Comparison of ENCODE assay signal across 9 cellular contexts in genomic region chr13:109779074-109779473, GRCh38. TPM values are rescaled to one million over a fixed set of nuclear protein-coding genes. Genes with fewer than 3 reads are reported as not detected.
A peak's percentile ranks its signal among the peaks of the same experiment; 100 is the strongest.
DNase-seq lines count a peak whose midpoint lies in the region; ATAC-seq, FAIRE-seq and TF ChIP-seq lines count a peak whose summit lies in the region.
"Had no signal": no experiment of that assay in that cellular context is flagged by ENCODE, and none has a peak within 500 bp of the region (broad histone marks: within the 10 kb centered on the region; RNA-seq: fewer than 3 reads in every experiment).

No MANE protein-coding gene starts in this region.

- peaks cover 60% of the 10 kb centered on the region for H3K4me1 Mint-ChIP-seq in activated T-cell treated with anti-CD3 and anti-CD28 coated beads, Interleukin-2, amount 50 U/mL, for 72 hours (ENCODE audit: low read depth)
- peaks cover 38% of the 10 kb centered on the region for H3K4me1 Mint-ChIP-seq in type B pancreatic cell (ENCODE audit: unreplicated experiment)

- H3K27ac Mint-ChIP-seq in activated T-cell treated with anti-CD3 and anti-CD28 coated beads, Interleukin-2, amount 50 U/mL, for 72 hours: peak overlapping the region; percentile 22
- H3K27ac Mint-ChIP-seq in type B pancreatic cell: peak overlapping the region; percentile 48

- peak overlapping the region; percentile 80 to 81 for H3K4me3 Mint-ChIP-seq in activated T-cell treated with anti-CD3 and anti-CD28 coated beads, Interleukin-2, amount 50 U/mL, for 72 hours
- peak overlapping the region; percentile 84 for H3K4me3 Mint-ChIP-seq in type B pancreatic cell

- ATAC-seq in Right ventricle myocardium inferior (no peak), left ventricle myocardium superior (no peak)
- ATAC-seq in activated T-cell treated with anti-CD3 and anti-CD28 coated beads, Interleukin-2, amount 50 U/mL, for 72 hours (replicated peaks in 1 of 2): peak; percentile 58 to 62

- peak overlapping the region; percentile 45 to 62 for H3K4me3 ChIP-seq in right atrium auricular region

- peak overlapping the region; percentile 60 to 77 for H3K27ac ChIP-seq in right atrium auricular region

- peak; percentile 64 for DNase-seq in Right ventricle myocardium inferior (ENCODE audit: missing footprints)
- no peak for DNase-seq in left ventricle myocardium superior
- peak in 1 of 2 donors; percentile 45 for DNase-seq in activated T-cell treated with anti-CD3 and anti-CD28 coated beads, Interleukin-2, amount 50 U/mL, for 72 hours
- no peak for DNase-seq in right atrium auricular region (ENCODE audit: low spot score)
- DNase-seq in type B pancreatic cell (ENCODE audit: extremely low spot score, unreplicated experiment): no peak
- DNase-seq in D721Med (ENCODE audit: insufficient read length, low spot score): no peak
- no peak for DNase-seq in NCI-H82 (lab: John Stamatoyannopoulos, UW)
- no peak for DNase-seq in GOT3 (lab: John Stamatoyannopoulos, UW)

- peaks cover 0 to 76% of the 10 kb centered on the region in 2 donors for H3K4me1 ChIP-seq in right atrium auricular region

- H3K9me3 Mint-ChIP-seq in activated T-cell treated with anti-CD3 and anti-CD28 coated beads, Interleukin-2, amount 50 U/mL, for 72 hours: no peaks in the 10 kb centered on the region
- no peaks in the 10 kb centered on the region for H3K9me3 Mint-ChIP-seq in type B pancreatic cell

- intact Hi-C loops in Right ventricle myocardium inferior (cut with DNase I): no loop called here
- intact Hi-C loops in left ventricle myocardium superior (cut with micrococcal nuclease): no loop called here

- H3K36me3 Mint-ChIP-seq in activated T-cell treated with anti-CD3 and anti-CD28 coated beads, Interleukin-2, amount 50 U/mL, for 72 hours (ENCODE audit: insufficient read depth in 2 of 2): peaks cover 0 to 1% of the 10 kb centered on the region in 2 donors
- peaks cover 37% of the 10 kb centered on the region for H3K36me3 Mint-ChIP-seq in type B pancreatic cell

- FAIRE-seq in D721Med (lab: Jason Lieb, UNC): no peak
- FAIRE-seq: G401.6 had no signal

- no peaks in the 10 kb centered on the region for H3K9me3 ChIP-seq in right atrium auricular region

- H3K36me3 ChIP-seq in right atrium auricular region: peaks cover 71% of the 10 kb centered on the region

- H3K27me3 ChIP-seq in right atrium auricular region: no peaks in the 10 kb centered on the region

- TF ChIP-seq CTCF in right atrium auricular region (IDR thresholded peaks at IDR 0.05) (no peak), type B pancreatic cell (conservative IDR thresholded peaks at IDR 0.05) (no peak), D721Med (IDR thresholded peaks at IDR 0.05; ENCODE audit: insufficient read depth, missing control alignments) (no peak)

- no peaks in the 10 kb centered on the region for H3K27me3 Mint-ChIP-seq in activated T-cell treated with anti-CD3 and anti-CD28 coated beads, Interleukin-2, amount 50 U/mL, for 72 hours (ENCODE audit: low read depth)
- no peaks in the 10 kb centered on the region for H3K27me3 Mint-ChIP-seq in type B pancreatic cell

RNA-seq across cellular contexts. Expression of gene IRS2, which starts 7.3 kb away (rescaled TPM):
- total RNA-seq in Right ventricle myocardium inferior (9.7 TPM), left ventricle myocardium superior (11.3 TPM), right atrium auricular region (10 to 100 TPM; 21.2 to 57.6 TPM), type B pancreatic cell (ENCODE audit: low replicate concordance) (19.4 and 30.1 TPM in 2 replicates)
- total RNA-seq in activated T-cell treated with anti-CD3 and anti-CD28 coated beads, Interleukin-2, amount 50 U/mL, for 72 hours: 1 to 10 TPM; 5.4 to 5.6 TPM

Comparison
In these comparisons a context has a peak if more than half of its experiments do, and no peak if none do; other contexts are left out.
1. ATAC-seq: peak in activated T-cell treated with anti-CD3 and anti-CD28 coated beads, Interleukin-2, amount 50 U/mL, for 72 hours (2 of 2); none in Right ventricle myocardium inferior (single experiment) and left ventricle myocardium superior (single experiment).